In the genomic region with DNA sequence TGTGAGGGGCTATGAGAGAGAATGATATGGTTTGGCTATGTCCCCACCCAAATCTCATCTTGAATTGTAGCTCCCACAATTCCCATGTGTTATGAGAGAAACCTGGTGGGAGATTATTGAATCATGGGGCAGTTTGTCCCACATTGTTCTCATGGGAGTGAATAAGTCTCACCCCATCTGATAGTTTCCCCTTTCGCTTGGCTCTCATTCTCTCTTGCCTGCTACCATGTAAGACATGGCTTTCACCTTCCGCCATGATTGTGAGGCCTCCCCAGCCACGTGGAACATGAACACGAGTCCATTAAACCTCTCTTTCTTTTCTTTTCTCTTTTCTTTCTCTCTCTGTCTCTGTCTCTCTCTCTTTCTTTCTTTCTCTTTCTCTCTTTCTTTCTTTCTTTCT, we compare ENCODE assay signal across 22 cellular contexts.
A peak's percentile ranks its signal among the peaks of the same experiment; 100 is the strongest.
DNase-seq lines count a peak whose midpoint lies in the region; ATAC-seq, FAIRE-seq and TF ChIP-seq lines count a peak whose summit lies in the region.
"Had no signal": no experiment of that assay in that cellular context is flagged by ENCODE, and none has a peak within 500 bp of the region (broad histone marks: within the 10 kb centered on the region; RNA-seq: fewer than 3 reads in every experiment).

No MANE protein-coding gene starts in this region.

- H3K27me3 ChIP-seq in GM23338 (ENCODE audit: insufficient read depth) (no peaks in the 10 kb centered on the region), H1 (replicated peaks in 1 of 4; ENCODE audit: control insufficient read depth in 3 of 4, extremely low read depth in 1 of 4, insufficient read depth in 3 of 4, low read length in 3 of 4) (no peaks in the 10 kb centered on the region), A673 (replicated peaks; ENCODE audit: insufficient read depth, low read depth, low read length, poor library complexity) (no peaks in the 10 kb centered on the region)
- H3K27me3 ChIP-seq: BE2C, BLaER1 had no signal

- no peak for TF ChIP-seq EP300 in H1 (IDR thresholded peaks at IDR 0.05; ENCODE audit: borderline replicate concordance in 1 of 2, low read depth in 2 of 2, low read length in 2 of 2)

- no peak overlapping the region for H3K18ac ChIP-seq in H1 (ENCODE audit: extremely low read depth, low read length)

- H4K8ac ChIP-seq in H1 (ENCODE audit: extremely low read depth, insufficient read depth, low read length): no peak overlapping the region

- BruUV-seq in A673 (replicated peaks; lab: Mats Ljungman, UMichigan): no TSS peak

- H2BK12ac ChIP-seq in H1 (ENCODE audit: low read depth, low read length): no peak overlapping the region

- H3K36me3 Mint-ChIP-seq in GM23338 (ENCODE audit: low read depth) (peaks cover 7% of the 10 kb centered on the region; the same call in 1 of the 3 replicates), WTC11 (peaks cover 3% of the 10 kb centered on the region; the same call in 1 of the 2 replicates)
- H3K36me3 Mint-ChIP-seq in activated naive CD4-positive, alpha-beta T cell treated with anti-CD3 and anti-CD28 coated beads, Interleukin-2, amount 10 ng/mL, durations not matched to agents 7 days and 5 days: no peaks in the 10 kb centered on the region
- H3K36me3 Mint-ChIP-seq: CD14-positive monocyte; CD4-positive, alpha-beta memory T cell; CD4-positive, CD25-positive, alpha-beta regulatory T cell had no signal

- no peak overlapping the region for H3K23ac ChIP-seq in H1 (ENCODE audit: insufficient read length)

- no peak overlapping the region for H3K56ac ChIP-seq in H1 (replicated peaks; ENCODE audit: insufficient read length, low read depth, low read length)

- H3K4me1 Mint-ChIP-seq in GM23338 (peaks cover 17% of the 10 kb centered on the region; the same call in 2 of the 3 replicates), WTC11 (peaks cover 20% of the 10 kb centered on the region)
- no peaks in the 10 kb centered on the region for H3K4me1 Mint-ChIP-seq in activated naive CD4-positive, alpha-beta T cell treated with anti-CD3 and anti-CD28 coated beads, Interleukin-2, amount 10 ng/mL, durations not matched to agents 7 days and 5 days
- H3K4me1 Mint-ChIP-seq: CD14-positive monocyte; CD4-positive, alpha-beta memory T cell; CD4-positive, CD25-positive, alpha-beta regulatory T cell had no signal

- WGBS in H1 (ENCODE audit: extremely low coverage in 1 of 2, insufficient coverage in 1 of 2, insufficient read length in 1 of 2, insufficient replicate concordance in 2 of 2, low coverage in 1 of 2, low lambda C conversion rate in 2 of 2, missing lambda C conversion rate in 1 of 2), 2 experiments: 87% methylated on average over 4 of the region's 4 CpGs; no CpG with 5 or more reads in 1 of the 2 experiments

- H4K5ac ChIP-seq in H1 (ENCODE audit: insufficient read length, low read depth, low read length): no peak overlapping the region

- no peak for TF ChIP-seq CTCF in GM23338 (conservative IDR thresholded peaks at IDR 0.05; ENCODE audit: low read depth in 2 of 2)
- no peak for TF ChIP-seq CTCF in WTC11 (IDR thresholded peaks at IDR 0.05)
- no peak for TF ChIP-seq CTCF in H1 (IDR thresholded peaks at IDR 0.05; ENCODE audit: control extremely low read depth in 1 of 3, insufficient read depth in 1 of 3, low read depth in 1 of 3, low read length in 3 of 3)
- TF ChIP-seq CTCF in A673 (conservative IDR thresholded peaks at IDR 0.05; ENCODE audit: low read depth, low read length): no peak

- H3K36me3 ChIP-seq in GM23338 (ENCODE audit: insufficient read depth) (no peaks in the 10 kb centered on the region), H1 (ENCODE audit: control insufficient read depth in 2 of 4, insufficient read depth in 4 of 4, low read length in 3 of 4) (peaks cover 0 to 12% (median 0%) of the 10 kb centered on the region in 4 experiments; a peak in 3 of 8 replicates), A673 (ENCODE audit: insufficient read depth, low read length, poor library complexity, severe bottlenecking) (no peaks in the 10 kb centered on the region)
- H3K36me3 ChIP-seq: BE2C, BLaER1 had no signal

- H3K79me1 ChIP-seq in H1 (ENCODE audit: low read depth, low read length): no peaks in the 10 kb centered on the region

- peaks cover 3% of the 10 kb centered on the region; the same call in 1 of the 3 replicates for H3K9me3 Mint-ChIP-seq in GM23338
- H3K9me3 Mint-ChIP-seq in WTC11: no peaks in the 10 kb centered on the region
- H3K9me3 Mint-ChIP-seq in activated naive CD4-positive, alpha-beta T cell treated with anti-CD3 and anti-CD28 coated beads, Interleukin-2, amount 10 ng/mL, durations not matched to agents 7 days and 5 days: peaks cover 13% of the 10 kb centered on the region

- no peak overlapping the region for H2BK120ac ChIP-seq in H1 (replicated peaks; ENCODE audit: low read depth, low read length)

- no peak overlapping the region for H4K91ac ChIP-seq in H1 (replicated peaks; ENCODE audit: insufficient read length, low read length)

- DNase-seq in GM23338 (ENCODE audit: low spot score): peak; percentile 31
- DNase-seq in WTC11 (ENCODE audit: low spot score): no peak
- no peak for DNase-seq in H1 (ENCODE audit: low read depth in 1 of 2, low spot score in 2 of 2)
- no peak for DNase-seq in activated naive CD4-positive, alpha-beta T cell treated with anti-CD3 and anti-CD28 coated beads, Interleukin-2, amount 10 ng/mL, durations not matched to agents 7 days and 5 days
- DNase-seq in NCI-H345 treated with DMSO at 0.1 percent for 48 hours (lab: John Stamatoyannopoulos, UW; ENCODE audit: unreplicated experiment): no peak
- DNase-seq in A673 (ENCODE audit: low spot score): no peak
- DNase-seq: ACHN; BE2C; C1 segment of cervical spinal cord; Caco-2; Calu3; CD4-positive, alpha-beta memory T cell; CD4-positive, CD25-positive, alpha-beta regulatory T cell; DMS79 treated with DMSO at 0.1 percent for 48 hours; GF-D8 had no signal

- POLR2A ChIA-PET in WTC11 (lab: Charles Lee) (no interaction called here), H1 (lab: Charles Lee; ENCODE audit: partially characterized antibody) (interaction anchor here (0.7 to 1.9 kb wide), 4 partner anchors 15 to 434 kb away, joined by 3 to 10 read pairs (median 3); no protein-coding TSS in a partner anchor), A673 (lab: Charles Lee; ENCODE audit: low non-redundant PET) (no interaction called here)

- intact Hi-C loops in A673 (cut with micrococcal nuclease; ENCODE audit: unreplicated experiment): no loop called here

- no peak overlapping the region for H2BK5ac ChIP-seq in H1 (ENCODE audit: low read depth, low read length)

- H3K4ac ChIP-seq in H1 (replicated peaks; ENCODE audit: insufficient read length, low read depth, low read length): no peak overlapping the region

- H2BK20ac ChIP-seq in H1 (ENCODE audit: low read length): no peak overlapping the region

- H3K27ac ChIP-seq in GM23338 (ENCODE audit: low read depth) (no peak overlapping the region), H1 (ENCODE audit: low read depth, low read length) (no peak overlapping the region), A673 (ENCODE audit: low read depth, low read length, poor library complexity, severe bottlenecking) (no peak overlapping the region)
- H3K27ac ChIP-seq: 22Rv1, A549, BLaER1 had no signal

- no peaks in the 10 kb centered on the region for H3K9me3 ChIP-seq in H1 (ENCODE audit: insufficient read depth in 2 of 2, low read depth in 1 of 2, low read length in 1 of 2)
- H3K9me3 ChIP-seq in A673 (ENCODE audit: low read depth, low read length, poor library complexity, severe bottlenecking): peaks cover 34% of the 10 kb centered on the region
- H3K9me3 ChIP-seq: A549, BE2C, BLaER1, Caco-2 had no signal

- no peak overlapping the region for H2AK5ac ChIP-seq in H1 (ENCODE audit: low read depth, low read length)

- no peak overlapping the region for H3K9ac ChIP-seq in H1 (replicated peaks in 1 of 4; ENCODE audit: extremely low read depth in 1 of 4, low read depth in 3 of 4, low read length in 3 of 4)
- H3K9ac ChIP-seq: BLaER1 had no signal

- no peak for FAIRE-seq in H1 (lab: Jason Lieb, UNC)
- FAIRE-seq: A549, D721Med, GM12891, GM19239 had no signal

- no peak overlapping the region for H2AFZ ChIP-seq in GM23338
- no peak overlapping the region for H2AFZ ChIP-seq in H1 (ENCODE audit: low read length)

- H3K79me2 ChIP-seq in GM23338 (replicated peaks; ENCODE audit: insufficient read depth): no peaks in the 10 kb centered on the region
- H3K79me2 ChIP-seq in H1 (ENCODE audit: control insufficient read depth in 1 of 2, insufficient read depth in 2 of 2, low read length in 2 of 2): no peaks in the 10 kb centered on the region

- TF ChIP-seq RAD21 in H1 (IDR thresholded peaks at IDR 0.05 in 1 of 2, conservative IDR thresholded peaks at IDR 0.05 in 1 of 2; ENCODE audit: low read depth in 2 of 2, low read length in 2 of 2): no peak

- H3K4me1 ChIP-seq in GM23338 (ENCODE audit: insufficient read depth) (peaks cover 6% of the 10 kb centered on the region; the same call in 1 of the 2 replicates), H1 (replicated peaks in 1 of 4; ENCODE audit: control insufficient read depth in 3 of 4, insufficient read depth in 4 of 4, low read length in 3 of 4) (no peaks in the 10 kb centered on the region; a peak in 1 of 7 replicates), A673 (ENCODE audit: insufficient read depth, low read length, poor library complexity, severe bottlenecking) (no peaks in the 10 kb centered on the region)
- H3K4me1 ChIP-seq: A549, BE2C, Caco-2 had no signal

- TF ChIP-seq POLR2A in H1 (IDR thresholded peaks at IDR 0.05; ENCODE audit: control extremely low read depth in 1 of 2, low read depth in 2 of 2, low read length in 2 of 2): peak; percentile 36 to 79

- H3K4me3 Mint-ChIP-seq in GM23338: no peak overlapping the region
- no peak overlapping the region for H3K4me3 Mint-ChIP-seq in WTC11
- H3K4me3 Mint-ChIP-seq in activated naive CD4-positive, alpha-beta T cell treated with anti-CD3 and anti-CD28 coated beads, Interleukin-2, amount 10 ng/mL, durations not matched to agents 7 days and 5 days: no peak overlapping the region
- H3K4me3 Mint-ChIP-seq: CD14-positive monocyte; CD4-positive, alpha-beta memory T cell; CD4-positive, CD25-positive, alpha-beta regulatory T cell had no signal

- H4K20me1 ChIP-seq in GM23338 (replicated peaks; ENCODE audit: insufficient read depth): no peaks in the 10 kb centered on the region
- H4K20me1 ChIP-seq in H1 (replicated peaks in 1 of 2; ENCODE audit: control insufficient read depth in 1 of 2, insufficient read depth in 2 of 2, low read length in 2 of 2): no peaks in the 10 kb centered on the region
- H4K20me1 ChIP-seq: BLaER1 had no signal

- H3K14ac ChIP-seq in H1 (ENCODE audit: insufficient read length): no peak overlapping the region

- H3K4me3 ChIP-seq in GM23338: no peak overlapping the region
- no peak overlapping the region for H3K4me3 ChIP-seq in H1 (ENCODE audit: extremely low read depth in 1 of 4, insufficient read depth in 2 of 4, low read depth in 3 of 4, low read length in 4 of 4)
- H3K4me3 ChIP-seq in A673 (ENCODE audit: low read depth, low read length, poor library complexity, severe bottlenecking): no peak overlapping the region
- H3K4me3 ChIP-seq: A549, BLaER1 had no signal

- no peaks in the 10 kb centered on the region for H3K9me2 ChIP-seq in GM23338 (ENCODE audit: insufficient read depth)

- H2BK15ac ChIP-seq in H1 (ENCODE audit: low read length): no peak overlapping the region

- no peaks in the 10 kb centered on the region for H3K23me2 ChIP-seq in H1 (ENCODE audit: low read depth, low read length)

- H3K4me2 ChIP-seq in GM23338 (no peak overlapping the region), H1 (ENCODE audit: insufficient read depth in 1 of 2, low read depth in 2 of 2, low read length in 2 of 2) (no peak overlapping the region)
- H3K4me2 ChIP-seq: A549, BLaER1 had no signal

- ATAC-seq in GM23338 (peak; percentile 44; the same call in 2 of the 3 replicates), WTC11 (peak; percentile 26)
- ATAC-seq: A549 had no signal

- CTCF ChIA-PET in WTC11 (lab: Charles Lee) (no interaction called here), H1 (lab: Charles Lee; ENCODE audit: partially characterized antibody) (no interaction called here), A673 (lab: Charles Lee) (no interaction called here)
- CTCF ChIA-PET in activated naive CD4-positive, alpha-beta T cell treated with anti-CD3 and anti-CD28 coated beads, Interleukin-2, amount 10 ng/mL, durations not matched to agents 7 days and 5 days (lab: Charles Lee): no interaction called here

- H3K27me3 Mint-ChIP-seq in GM23338 (ENCODE audit: insufficient read depth, low read depth, poor library complexity) (peaks cover 1% of the 10 kb centered on the region), WTC11 (ENCODE audit: low read depth) (no peaks in the 10 kb centered on the region)
- no peaks in the 10 kb centered on the region for H3K27me3 Mint-ChIP-seq in activated naive CD4-positive, alpha-beta T cell treated with anti-CD3 and anti-CD28 coated beads, Interleukin-2, amount 10 ng/mL, durations not matched to agents 7 days and 5 days
- H3K27me3 Mint-ChIP-seq: CD4-positive, alpha-beta memory T cell; CD4-positive, CD25-positive, alpha-beta regulatory T cell had no signal

- H3K27ac Mint-ChIP-seq in GM23338 (no peak overlapping the region), WTC11 (no peak overlapping the region)
- no peak overlapping the region for H3K27ac Mint-ChIP-seq in activated naive CD4-positive, alpha-beta T cell treated with anti-CD3 and anti-CD28 coated beads, Interleukin-2, amount 10 ng/mL, durations not matched to agents 7 days and 5 days
- H3K27ac Mint-ChIP-seq: CD14-positive monocyte; CD4-positive, alpha-beta memory T cell; CD4-positive, CD25-positive, alpha-beta regulatory T cell had no signal

- H3F3A ChIP-seq in GM23338 (replicated peaks; ENCODE audit: low read depth): no peaks in the 10 kb centered on the region
